Comparison of ENCODE assay signal across 1 cellular context in the genomic region with DNA sequence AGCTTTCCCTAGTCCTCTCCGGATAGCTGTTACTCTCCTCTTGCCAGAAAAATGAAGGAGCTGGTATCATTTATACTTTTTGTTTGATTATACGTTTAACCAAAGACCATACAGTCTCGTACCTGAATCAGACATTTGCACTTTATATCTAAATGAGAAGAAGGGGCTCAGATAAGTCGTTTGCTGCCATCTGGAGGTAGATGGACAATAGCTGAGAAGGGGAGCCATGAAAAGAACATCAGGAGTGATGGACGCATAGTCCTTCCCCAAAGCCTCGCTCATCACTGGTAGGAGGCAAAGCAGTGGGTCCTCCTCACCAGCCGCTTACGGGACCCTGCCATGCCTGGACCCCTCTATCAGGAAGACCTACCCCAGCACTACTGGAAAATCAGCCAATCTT.
TF ChIP-seq lines count a peak whose summit lies in the region.

No MANE protein-coding gene starts in this region.

TF ChIP-seq in PFSK-1, 5 proteins besides CTCF, POLR2A, EP300 and RAD21 (continued from another document):
- TF ChIP-seq, protein P1, sequence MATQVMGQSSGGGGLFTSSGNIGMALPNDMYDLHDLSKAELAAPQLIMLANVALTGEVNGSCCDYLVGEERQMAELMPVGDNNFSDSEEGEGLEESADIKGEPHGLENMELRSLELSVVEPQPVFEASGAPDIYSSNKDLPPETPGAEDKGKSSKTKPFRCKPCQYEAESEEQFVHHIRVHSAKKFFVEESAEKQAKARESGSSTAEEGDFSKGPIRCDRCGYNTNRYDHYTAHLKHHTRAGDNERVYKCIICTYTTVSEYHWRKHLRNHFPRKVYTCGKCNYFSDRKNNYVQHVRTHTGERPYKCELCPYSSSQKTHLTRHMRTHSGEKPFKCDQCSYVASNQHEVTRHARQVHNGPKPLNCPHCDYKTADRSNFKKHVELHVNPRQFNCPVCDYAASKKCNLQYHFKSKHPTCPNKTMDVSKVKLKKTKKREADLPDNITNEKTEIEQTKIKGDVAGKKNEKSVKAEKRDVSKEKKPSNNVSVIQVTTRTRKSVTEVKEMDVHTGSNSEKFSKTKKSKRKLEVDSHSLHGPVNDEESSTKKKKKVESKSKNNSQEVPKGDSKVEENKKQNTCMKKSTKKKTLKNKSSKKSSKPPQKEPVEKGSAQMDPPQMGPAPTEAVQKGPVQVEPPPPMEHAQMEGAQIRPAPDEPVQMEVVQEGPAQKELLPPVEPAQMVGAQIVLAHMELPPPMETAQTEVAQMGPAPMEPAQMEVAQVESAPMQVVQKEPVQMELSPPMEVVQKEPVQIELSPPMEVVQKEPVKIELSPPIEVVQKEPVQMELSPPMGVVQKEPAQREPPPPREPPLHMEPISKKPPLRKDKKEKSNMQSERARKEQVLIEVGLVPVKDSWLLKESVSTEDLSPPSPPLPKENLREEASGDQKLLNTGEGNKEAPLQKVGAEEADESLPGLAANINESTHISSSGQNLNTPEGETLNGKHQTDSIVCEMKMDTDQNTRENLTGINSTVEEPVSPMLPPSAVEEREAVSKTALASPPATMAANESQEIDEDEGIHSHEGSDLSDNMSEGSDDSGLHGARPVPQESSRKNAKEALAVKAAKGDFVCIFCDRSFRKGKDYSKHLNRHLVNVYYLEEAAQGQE (IDR thresholded peaks at IDR 0.05; ENCODE audit: insufficient read depth in 1 of 2, low read depth in 2 of 2, low read length in 2 of 2) = no peak
- no peak for TF ChIP-seq FOXP2 (optimal IDR thresholded peaks at IDR 0.05; ENCODE audit: borderline replicate concordance, extremely low read depth, extremely low read length, insufficient read depth)
